In genomic region chr1:47478090-47478489, GRCh38 we compare ENCODE assay signal across 14 cellular contexts. TPM values are rescaled to one million over a fixed set of nuclear protein-coding genes. Genes with fewer than 3 reads are reported as not detected.
DNase-seq lines count a peak whose midpoint lies in the region; ATAC-seq and TF ChIP-seq lines count a peak whose summit lies in the region.
"Had no signal": no experiment of that assay in that cellular context is flagged by ENCODE, and none has a peak within 500 bp of the region (broad histone marks: within the 10 kb centered on the region; RNA-seq: fewer than 3 reads in every experiment).

No MANE protein-coding gene starts in this region.

- H3K36me3 ChIP-seq in right atrium auricular region: no peaks in the 10 kb centered on the region
- no peaks in the 10 kb centered on the region for H3K36me3 ChIP-seq in mucosa of stomach (ENCODE audit: control insufficient read depth, insufficient read depth, low read length)
- no peaks in the 10 kb centered on the region for H3K36me3 ChIP-seq in CD8-positive, alpha-beta memory T cell (ENCODE audit: insufficient read depth, low read length)
- H3K36me3 ChIP-seq: vagina had no signal

- H3K4me3 ChIP-seq in right atrium auricular region: no peak overlapping the region
- H3K4me3 ChIP-seq in choroid plexus epithelial cell (ENCODE audit: low read depth, low read length): no peak overlapping the region
- H3K4me3 ChIP-seq in mucosa of stomach (ENCODE audit: low read length): peak overlapping the region; percentile 7
- no peak overlapping the region for H3K4me3 ChIP-seq in CD8-positive, alpha-beta memory T cell (ENCODE audit: low read length)
- H3K4me3 ChIP-seq: vagina had no signal

- ATAC-seq in left cardiac atrium (peak; percentile 71 to 75), HG03095 (IDR thresholded peaks at IDR 0.05; ENCODE audit: unreplicated experiment) (no peak)

- no peaks in the 10 kb centered on the region for H3K4me1 Mint-ChIP-seq in CD8-positive, alpha-beta memory T cell
- H3K4me1 Mint-ChIP-seq in activated naive CD4-positive, alpha-beta T cell treated with anti-CD3 and anti-CD28 coated beads, Interleukin-2, amount 10 ng/mL, durations not matched to agents 7 days and 5 days: no peaks in the 10 kb centered on the region

- H3K9me3 ChIP-seq in right atrium auricular region: peaks cover 0 to 3% of the 10 kb centered on the region in 2 donors
- H3K9me3 ChIP-seq in mucosa of stomach (ENCODE audit: control insufficient read depth, low read length): no peaks in the 10 kb centered on the region
- no peaks in the 10 kb centered on the region for H3K9me3 ChIP-seq in CD8-positive, alpha-beta memory T cell (ENCODE audit: low read length)
- H3K9me3 ChIP-seq: vagina had no signal

- no peak overlapping the region for H3K9ac ChIP-seq in mucosa of stomach (ENCODE audit: low read length)

- H3K27me3 Mint-ChIP-seq in CD8-positive, alpha-beta memory T cell: peaks cover 15 to 29% of the 10 kb centered on the region in 2 donors
- peaks cover 14% of the 10 kb centered on the region for H3K27me3 Mint-ChIP-seq in activated naive CD4-positive, alpha-beta T cell treated with anti-CD3 and anti-CD28 coated beads, Interleukin-2, amount 10 ng/mL, durations not matched to agents 7 days and 5 days

- H3K27me3 ChIP-seq in right atrium auricular region (no peaks in the 10 kb centered on the region), mucosa of stomach (ENCODE audit: control insufficient read depth, insufficient read depth, low read length) (no peaks in the 10 kb centered on the region)
- no peaks in the 10 kb centered on the region for H3K27me3 ChIP-seq in CD8-positive, alpha-beta memory T cell (ENCODE audit: insufficient read depth, low read length, poor library complexity, severe bottlenecking)
- H3K27me3 ChIP-seq: vagina had no signal

- H3K9me3 Mint-ChIP-seq in CD8-positive, alpha-beta memory T cell: no peaks in the 10 kb centered on the region
- no peaks in the 10 kb centered on the region for H3K9me3 Mint-ChIP-seq in activated naive CD4-positive, alpha-beta T cell treated with anti-CD3 and anti-CD28 coated beads, Interleukin-2, amount 10 ng/mL, durations not matched to agents 7 days and 5 days
- H3K9me3 Mint-ChIP-seq: activated naive CD8-positive, alpha-beta T cell treated with anti-CD3 and anti-CD28 coated beads, Interleukin-2, amount 10 ng/mL, durations not matched to agents 7 days and 5 days had no signal

- DNase-seq in left cardiac atrium (no peak), right atrium auricular region (ENCODE audit: low spot score) (no peak), choroid plexus epithelial cell (ENCODE audit: low read depth) (peak; percentile 47), EL (no peak)
- no peak for DNase-seq in CD8-positive, alpha-beta memory T cell
- DNase-seq in activated naive CD4-positive, alpha-beta T cell treated with anti-CD3 and anti-CD28 coated beads, Interleukin-2, amount 10 ng/mL, durations not matched to agents 7 days and 5 days: no peak
- DNase-seq: activated naive CD8-positive, alpha-beta T cell treated with anti-CD3 and anti-CD28 coated beads, Interleukin-2, amount 10 ng/mL, durations not matched to agents 7 days and 5 days; islet precursor cell; Karpas-422; NCI-H2171; stimulated activated CD8-positive, alpha-beta memory T cell treated with anti-CD3 and anti-CD28 coated beads, Interleukin-4, amount 100 ng/mL, for 48 hours had no signal

- H3K27ac Mint-ChIP-seq in CD8-positive, alpha-beta memory T cell: no peak overlapping the region
- H3K27ac Mint-ChIP-seq in activated naive CD4-positive, alpha-beta T cell treated with anti-CD3 and anti-CD28 coated beads, Interleukin-2, amount 10 ng/mL, durations not matched to agents 7 days and 5 days: no peak overlapping the region
- H3K27ac Mint-ChIP-seq: activated naive CD8-positive, alpha-beta T cell treated with anti-CD3 and anti-CD28 coated beads, Interleukin-2, amount 10 ng/mL, durations not matched to agents 7 days and 5 days had no signal

- no peak for TF ChIP-seq CTCF in right atrium auricular region (IDR thresholded peaks at IDR 0.05)
- TF ChIP-seq CTCF in choroid plexus epithelial cell (conservative IDR thresholded peaks at IDR 0.05; ENCODE audit: low read depth, low read length): no peak

- H3K4me1 ChIP-seq in right atrium auricular region: no peaks in the 10 kb centered on the region
- H3K4me1 ChIP-seq in mucosa of stomach (ENCODE audit: control insufficient read depth, insufficient read depth, low read length): peaks cover 56% of the 10 kb centered on the region
- no peaks in the 10 kb centered on the region for H3K4me1 ChIP-seq in CD8-positive, alpha-beta memory T cell (ENCODE audit: insufficient read depth, low read length)

- H3K4me3 Mint-ChIP-seq in CD8-positive, alpha-beta memory T cell: no peak overlapping the region
- no peak overlapping the region for H3K4me3 Mint-ChIP-seq in activated naive CD4-positive, alpha-beta T cell treated with anti-CD3 and anti-CD28 coated beads, Interleukin-2, amount 10 ng/mL, durations not matched to agents 7 days and 5 days
- H3K4me3 Mint-ChIP-seq: activated naive CD8-positive, alpha-beta T cell treated with anti-CD3 and anti-CD28 coated beads, Interleukin-2, amount 10 ng/mL, durations not matched to agents 7 days and 5 days had no signal

- CTCF ChIA-PET in CD8-positive, alpha-beta memory T cell (lab: Charles Lee): no interaction called here
- CTCF ChIA-PET in activated naive CD4-positive, alpha-beta T cell treated with anti-CD3 and anti-CD28 coated beads, Interleukin-2, amount 10 ng/mL, durations not matched to agents 7 days and 5 days (lab: Charles Lee): no interaction called here

- POLR2A ChIA-PET in CD8-positive, alpha-beta memory T cell (lab: Charles Lee): no interaction called here

- H3K27ac ChIP-seq in right atrium auricular region: no peak overlapping the region
- H3K27ac ChIP-seq in CD8-positive, alpha-beta memory T cell (ENCODE audit: low read depth, low read length): no peak overlapping the region
- H3K27ac ChIP-seq: vagina had no signal

- intact Hi-C loops in left cardiac atrium (cut with DNase I): no loop called here

- H3K36me3 Mint-ChIP-seq in CD8-positive, alpha-beta memory T cell: no peaks in the 10 kb centered on the region
- H3K36me3 Mint-ChIP-seq in activated naive CD4-positive, alpha-beta T cell treated with anti-CD3 and anti-CD28 coated beads, Interleukin-2, amount 10 ng/mL, durations not matched to agents 7 days and 5 days: no peaks in the 10 kb centered on the region
- H3K36me3 Mint-ChIP-seq: activated naive CD8-positive, alpha-beta T cell treated with anti-CD3 and anti-CD28 coated beads, Interleukin-2, amount 10 ng/mL, durations not matched to agents 7 days and 5 days had no signal

RNA-seq across cellular contexts. Expression of gene FOXD2, which starts 40.2 kb away (rescaled TPM):
- total RNA-seq in left cardiac atrium (under 1 TPM; 0.06 to 0.08 TPM), right atrium auricular region (under 1 TPM in 1 of 2 donors, not detected in 1; 0.04 TPM)
- under 1 TPM; 0.18 to 0.22 TPM for total RNA-seq in CD8-positive, alpha-beta memory T cell
- polyA plus RNA-seq in CD8-positive, alpha-beta memory T cell: 0.37 TPM
